Comparison of ENCODE assay signal across 1 cellular context in the genomic region with DNA sequence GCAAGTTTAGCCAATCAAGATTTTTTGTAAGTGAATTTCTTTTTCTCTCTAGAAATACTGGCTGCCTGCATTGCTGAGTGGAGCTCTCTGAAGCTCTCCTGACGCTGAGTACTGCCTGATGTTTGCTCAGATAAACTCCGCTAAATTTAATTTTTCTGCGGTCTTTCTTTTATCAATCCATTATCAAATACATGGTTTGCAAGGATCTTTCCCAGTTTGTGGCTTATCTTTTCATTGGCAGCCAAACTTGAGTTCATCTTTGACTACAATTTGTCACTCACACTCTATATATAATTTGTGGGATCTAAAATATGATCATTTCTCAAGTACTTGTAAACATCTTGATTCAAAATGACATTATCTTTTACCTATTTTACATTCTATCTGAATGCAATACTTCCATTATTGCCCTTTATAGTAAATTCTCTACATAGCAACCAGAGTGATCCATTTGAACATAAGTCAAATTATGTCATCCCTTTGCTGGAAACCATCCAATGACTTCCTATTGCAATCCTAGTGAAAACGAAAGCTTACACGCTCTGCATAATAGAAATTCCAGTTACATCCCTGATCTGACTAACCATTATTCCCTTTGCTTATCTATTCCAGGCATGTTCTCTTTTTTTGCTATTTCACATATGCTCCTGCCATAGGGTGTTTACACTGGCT.
TF ChIP-seq lines count a peak whose summit lies in the region.

No MANE protein-coding gene starts in this region.

TF ChIP-seq in SK-N-SH, 30 proteins besides CTCF, POLR2A, EP300 and RAD21 (continued from another document):
- TF ChIP-seq, protein P1, sequence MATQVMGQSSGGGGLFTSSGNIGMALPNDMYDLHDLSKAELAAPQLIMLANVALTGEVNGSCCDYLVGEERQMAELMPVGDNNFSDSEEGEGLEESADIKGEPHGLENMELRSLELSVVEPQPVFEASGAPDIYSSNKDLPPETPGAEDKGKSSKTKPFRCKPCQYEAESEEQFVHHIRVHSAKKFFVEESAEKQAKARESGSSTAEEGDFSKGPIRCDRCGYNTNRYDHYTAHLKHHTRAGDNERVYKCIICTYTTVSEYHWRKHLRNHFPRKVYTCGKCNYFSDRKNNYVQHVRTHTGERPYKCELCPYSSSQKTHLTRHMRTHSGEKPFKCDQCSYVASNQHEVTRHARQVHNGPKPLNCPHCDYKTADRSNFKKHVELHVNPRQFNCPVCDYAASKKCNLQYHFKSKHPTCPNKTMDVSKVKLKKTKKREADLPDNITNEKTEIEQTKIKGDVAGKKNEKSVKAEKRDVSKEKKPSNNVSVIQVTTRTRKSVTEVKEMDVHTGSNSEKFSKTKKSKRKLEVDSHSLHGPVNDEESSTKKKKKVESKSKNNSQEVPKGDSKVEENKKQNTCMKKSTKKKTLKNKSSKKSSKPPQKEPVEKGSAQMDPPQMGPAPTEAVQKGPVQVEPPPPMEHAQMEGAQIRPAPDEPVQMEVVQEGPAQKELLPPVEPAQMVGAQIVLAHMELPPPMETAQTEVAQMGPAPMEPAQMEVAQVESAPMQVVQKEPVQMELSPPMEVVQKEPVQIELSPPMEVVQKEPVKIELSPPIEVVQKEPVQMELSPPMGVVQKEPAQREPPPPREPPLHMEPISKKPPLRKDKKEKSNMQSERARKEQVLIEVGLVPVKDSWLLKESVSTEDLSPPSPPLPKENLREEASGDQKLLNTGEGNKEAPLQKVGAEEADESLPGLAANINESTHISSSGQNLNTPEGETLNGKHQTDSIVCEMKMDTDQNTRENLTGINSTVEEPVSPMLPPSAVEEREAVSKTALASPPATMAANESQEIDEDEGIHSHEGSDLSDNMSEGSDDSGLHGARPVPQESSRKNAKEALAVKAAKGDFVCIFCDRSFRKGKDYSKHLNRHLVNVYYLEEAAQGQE (IDR thresholded peaks at IDR 0.05; ENCODE audit: low read depth, low read length) = no peak
- TF ChIP-seq, protein P2, sequence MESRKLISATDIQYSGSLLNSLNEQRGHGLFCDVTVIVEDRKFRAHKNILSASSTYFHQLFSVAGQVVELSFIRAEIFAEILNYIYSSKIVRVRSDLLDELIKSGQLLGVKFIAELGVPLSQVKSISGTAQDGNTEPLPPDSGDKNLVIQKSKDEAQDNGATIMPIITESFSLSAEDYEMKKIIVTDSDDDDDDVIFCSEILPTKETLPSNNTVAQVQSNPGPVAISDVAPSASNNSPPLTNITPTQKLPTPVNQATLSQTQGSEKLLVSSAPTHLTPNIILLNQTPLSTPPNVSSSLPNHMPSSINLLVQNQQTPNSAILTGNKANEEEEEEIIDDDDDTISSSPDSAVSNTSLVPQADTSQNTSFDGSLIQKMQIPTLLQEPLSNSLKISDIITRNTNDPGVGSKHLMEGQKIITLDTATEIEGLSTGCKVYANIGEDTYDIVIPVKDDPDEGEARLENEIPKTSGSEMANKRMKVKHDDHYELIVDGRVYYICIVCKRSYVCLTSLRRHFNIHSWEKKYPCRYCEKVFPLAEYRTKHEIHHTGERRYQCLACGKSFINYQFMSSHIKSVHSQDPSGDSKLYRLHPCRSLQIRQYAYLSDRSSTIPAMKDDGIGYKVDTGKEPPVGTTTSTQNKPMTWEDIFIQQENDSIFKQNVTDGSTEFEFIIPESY (IDR thresholded peaks at IDR 0.05; ENCODE audit: borderline replicate concordance, low read depth) = no peak
- no peak for TF ChIP-seq FOSL2 (IDR thresholded peaks at IDR 0.05; ENCODE audit: borderline replicate concordance, low read depth)
- TF ChIP-seq GATA2 (CRISPR knock-in tag; IDR thresholded peaks at IDR 0.05) = peak; percentile 89
- TF ChIP-seq ELF1 (IDR thresholded peaks at IDR 0.05) = no peak
- TF ChIP-seq RFX5 (IDR thresholded peaks at IDR 0.05; ENCODE audit: low read length) = 0 out of 2 replicates have a peak, but pooled peaks have one; percentile 8
- TF ChIP-seq SMC3 (IDR thresholded peaks at IDR 0.05; ENCODE audit: low read depth, low read length) = no peak
- TF ChIP-seq TEAD4 (IDR thresholded peaks at IDR 0.05; ENCODE audit: borderline replicate concordance, insufficient read depth) = 0 out of 2 replicates have a peak, but pooled peaks have one; percentile 25
TF ChIP-seq in SK-N-SH: peak in this region for 6.
